ENCODE assay signal across 10 cellular contexts in genomic region chr4:122584517-122584916, GRCh38. TPM values are rescaled to one million over a fixed set of nuclear protein-coding genes. Genes with fewer than 3 reads are reported as not detected.
DNase-seq lines count a peak whose midpoint lies in the region; ATAC-seq and TF ChIP-seq lines count a peak whose summit lies in the region.
"Had no signal": no experiment of that assay in that cellular context is flagged by ENCODE, and none has a peak within 500 bp of the region (broad histone marks: within the 10 kb centered on the region; RNA-seq: fewer than 3 reads in every experiment).

No MANE protein-coding gene starts in this region.

- DNase-seq in activated CD4-positive, alpha-beta T cell treated with anti-CD3 and anti-CD28 coated beads for 36 hours, result peak; percentile 33
- no peak for DNase-seq in activated CD4-positive, alpha-beta T cell treated with anti-CD3 and anti-CD28 coated beads for 1 hour
- DNase-seq in LHCN-M2 (ENCODE audit: low read depth), result peak; percentile 93
- DNase-seq in choroid plexus epithelial cell (ENCODE audit: low read depth), result peak; percentile 83
- peak in 1 of 2 donors; percentile 15 for DNase-seq in stimulated activated naive CD8-positive, alpha-beta T cell treated with anti-CD3 and anti-CD28 coated beads, Interleukin-15, amount 100 ng/mL, for 72 hours
- DNase-seq in Right ventricle myocardium superior, result no peak
- DNase-seq in NCI-H510A (lab: John Stamatoyannopoulos, UW), result no peak
- DNase-seq: left cardiac atrium had no signal

- H3K36me3 Mint-ChIP-seq in activated CD4-positive, alpha-beta T cell treated with anti-CD3 and anti-CD28 coated beads for 36 hours (ENCODE audit: low read depth), result no peaks in the 10 kb centered on the region

- peaks cover 57% of the 10 kb centered on the region for H3K4me1 Mint-ChIP-seq in activated CD4-positive, alpha-beta T cell treated with anti-CD3 and anti-CD28 coated beads for 36 hours
- peaks cover 30% of the 10 kb centered on the region for H3K4me1 Mint-ChIP-seq in stimulated activated naive CD8-positive, alpha-beta T cell treated with anti-CD3 and anti-CD28 coated beads, Interleukin-15, amount 100 ng/mL, for 72 hours

- peak; percentile 93 for ATAC-seq in activated CD4-positive, alpha-beta T cell treated with anti-CD3 and anti-CD28 coated beads for 36 hours
- peak; percentile 87 for ATAC-seq in stimulated activated naive CD8-positive, alpha-beta T cell treated with anti-CD3 and anti-CD28 coated beads, Interleukin-15, amount 100 ng/mL, for 72 hours
- ATAC-seq in Right ventricle myocardium superior (ENCODE audit: poor library complexity), result no peak
- ATAC-seq in HG03521 (IDR thresholded peaks at IDR 0.05; ENCODE audit: unreplicated experiment), result no peak

- no peaks in the 10 kb centered on the region for H3K27me3 Mint-ChIP-seq in activated CD4-positive, alpha-beta T cell treated with anti-CD3 and anti-CD28 coated beads for 36 hours
- no peaks in the 10 kb centered on the region for H3K27me3 Mint-ChIP-seq in stimulated activated naive CD8-positive, alpha-beta T cell treated with anti-CD3 and anti-CD28 coated beads, Interleukin-15, amount 100 ng/mL, for 72 hours

- CTCF ChIA-PET in activated CD4-positive, alpha-beta T cell treated with anti-CD3 and anti-CD28 coated beads for 36 hours (lab: Charles Lee), result interaction anchor here (0.9 to 2.5 kb wide), 6 partner anchors 18 to 330 kb away, joined by 3 to 12 read pairs (median 4); no protein-coding TSS in a partner anchor

- intact Hi-C loops in activated CD4-positive, alpha-beta T cell treated with anti-CD3 and anti-CD28 coated beads for 36 hours (cut with DNase I, micrococcal nuclease), result loop anchor here in 1 of 2 experiments (1.0 to 2.0 kb wide), 3 partner anchors 18 to 338 kb away; partner anchors contain the start of genes IL21 and NUDT6
- intact Hi-C loops in Right ventricle myocardium superior (cut with DNase I), result no loop called here

- POLR2A ChIA-PET in activated CD4-positive, alpha-beta T cell treated with anti-CD3 and anti-CD28 coated beads for 36 hours (lab: Charles Lee), result interaction anchor here (0.6 to 0.9 kb wide), 2 partner anchors 18 to 148 kb away, joined by 3 read pairs; partner anchors contain the start of gene BBS12

- H3K27ac Mint-ChIP-seq in activated CD4-positive, alpha-beta T cell treated with anti-CD3 and anti-CD28 coated beads for 36 hours, result peak overlapping the region; percentile 92
- H3K27ac Mint-ChIP-seq in stimulated activated naive CD8-positive, alpha-beta T cell treated with anti-CD3 and anti-CD28 coated beads, Interleukin-15, amount 100 ng/mL, for 72 hours, result peak overlapping the region in 1 of 2 donors; percentile 98

- no peak for TF ChIP-seq CTCF in choroid plexus epithelial cell (conservative IDR thresholded peaks at IDR 0.05; ENCODE audit: low read depth, low read length)

- no peaks in the 10 kb centered on the region for H3K9me3 Mint-ChIP-seq in activated CD4-positive, alpha-beta T cell treated with anti-CD3 and anti-CD28 coated beads for 36 hours (ENCODE audit: low read depth)
- H3K9me3 Mint-ChIP-seq in stimulated activated naive CD8-positive, alpha-beta T cell treated with anti-CD3 and anti-CD28 coated beads, Interleukin-15, amount 100 ng/mL, for 72 hours, result no peaks in the 10 kb centered on the region

- no peak overlapping the region for H3K4me3 ChIP-seq in choroid plexus epithelial cell (ENCODE audit: low read depth, low read length)
- H3K4me3 ChIP-seq: SJSA1 had no signal

- H3K4me3 Mint-ChIP-seq in activated CD4-positive, alpha-beta T cell treated with anti-CD3 and anti-CD28 coated beads for 36 hours, result peak overlapping the region; percentile 44
- H3K4me3 Mint-ChIP-seq in stimulated activated naive CD8-positive, alpha-beta T cell treated with anti-CD3 and anti-CD28 coated beads, Interleukin-15, amount 100 ng/mL, for 72 hours, result peak overlapping the region; percentile 29 to 67

RNA-seq across cellular contexts. Expression of gene IL21, which starts 36.3 kb away (rescaled TPM):
- total RNA-seq in activated CD4-positive, alpha-beta T cell treated with anti-CD3 and anti-CD28 coated beads for 36 hours, result 10 to 100 TPM; 50.0 to 65.1 TPM
- total RNA-seq in LHCN-M2 (2014; rRNA removed) (not detected in 2 replicates), Right ventricle myocardium superior (not detected)
- polyA plus RNA-seq in LHCN-M2 (2012), result not detected
- total RNA-seq: left cardiac atrium, SJSA1 had no signal

Comparison
In these comparisons a context has a peak if more than half of its experiments do, and no peak if none do; other contexts are left out.
1. DNase-seq: peak in activated CD4-positive, alpha-beta T cell treated with anti-CD3 and anti-CD28 coated beads for 36 hours (single experiment), LHCN-M2 (single experiment) and choroid plexus epithelial cell (single experiment); none in activated CD4-positive, alpha-beta T cell treated with anti-CD3 and anti-CD28 coated beads for 1 hour (single experiment), Right ventricle myocardium superior (single experiment) and NCI-H510A (single experiment).
2. ATAC-seq: peak in activated CD4-positive, alpha-beta T cell treated with anti-CD3 and anti-CD28 coated beads for 36 hours (single experiment) and stimulated activated naive CD8-positive, alpha-beta T cell treated with anti-CD3 and anti-CD28 coated beads, Interleukin-15, amount 100 ng/mL, for 72 hours (single experiment); none in Right ventricle myocardium superior (single experiment) and HG03521 (single experiment).
3. RNA of gene IL21, which starts 36.3 kb away (total RNA-seq): 50.0 to 65.1 TPM in activated CD4-positive, alpha-beta T cell treated with anti-CD3 and anti-CD28 coated beads for 36 hours; not detected in LHCN-M2 and not detected in Right ventricle myocardium superior (single experiment); every median in the first group is over 10 times any median in the second.